Comparison of ENCODE assay signal across 8 cellular contexts in genomic region chr1:220281159-220281574, GRCh38. TPM values are rescaled to one million over a fixed set of nuclear protein-coding genes. Genes with fewer than 3 reads are reported as not detected.
DNase-seq lines count a peak whose midpoint lies in the region; ATAC-seq and TF ChIP-seq lines count a peak whose summit lies in the region.

No MANE protein-coding gene starts in this region.

- H3K36me3 Mint-ChIP-seq in Caco-2 (ENCODE audit: insufficient read depth, unreplicated experiment), result no peaks in the 10 kb centered on the region
- no peaks in the 10 kb centered on the region for H3K36me3 Mint-ChIP-seq in glutamatergic neuron (ENCODE audit: unreplicated experiment)

- WGBS in aorta, 2 donors, result 85 to 95% methylated on average over 2 of the region's 2 CpGs

- H3K27me3 Mint-ChIP-seq in Caco-2 (ENCODE audit: insufficient read depth, unreplicated experiment) (peaks cover 12% of the 10 kb centered on the region), glutamatergic neuron (ENCODE audit: unreplicated experiment) (peaks cover 2% of the 10 kb centered on the region)

- H3K27ac Mint-ChIP-seq in Caco-2 (ENCODE audit: unreplicated experiment), result no peak overlapping the region
- no peak overlapping the region for H3K27ac Mint-ChIP-seq in glutamatergic neuron (ENCODE audit: unreplicated experiment)

- TF ChIP-seq CTCF in Caco-2 (IDR thresholded peaks at IDR 0.05; ENCODE audit: insufficient read depth in 1 of 2, low read depth in 1 of 2, low read length in 1 of 2, severe bottlenecking in 1 of 2, unreplicated experiment in 1 of 2) (peak; percentile 63 to 68), glutamatergic neuron (IDR thresholded peaks at IDR 0.05; ENCODE audit: partially characterized antibody, unreplicated experiment) (peak; percentile 56)

- DNase-seq in Caco-2 (peak in 1 of 2 experiments; percentile 34), H4 (ENCODE audit: low spot score) (peak; percentile 40), RKO (ENCODE audit: low spot score) (peak; percentile 42), glutamatergic neuron (no peak), head of caudate nucleus (no peak), aorta (no peak)
- DNase-seq in stimulated activated CD4-positive, alpha-beta T cell treated with anti-CD3 and anti-CD28 coated beads, Interleukin-2, amount 100 ng/mL, for 24 hours, result no peak

- CTCF ChIA-PET in Caco-2 (lab: Charles Lee), result interaction anchor here (0.7 to 2.2 kb wide), 9 partner anchors 9 to 1159 kb away, joined by 3 to 9 read pairs (median 4); no protein-coding TSS in a partner anchor

- no TSS peak for BruUV-seq in Caco-2 (replicated peaks; lab: Mats Ljungman, UMichigan)

- no peaks in the 10 kb centered on the region for H3K9me3 Mint-ChIP-seq in Caco-2 (ENCODE audit: unreplicated experiment)
- no peaks in the 10 kb centered on the region for H3K9me3 Mint-ChIP-seq in glutamatergic neuron (ENCODE audit: unreplicated experiment)

- no peak overlapping the region for H3K4me3 ChIP-seq in Caco-2 (ENCODE audit: low read depth, low read length)
- no peak overlapping the region for H3K4me3 ChIP-seq in aorta (ENCODE audit: low read length in 2 of 2)

- H3K27me3 ChIP-seq in Caco-2 (replicated peaks; ENCODE audit: control insufficient read depth, insufficient read depth, low read length) (no peaks in the 10 kb centered on the region), aorta (ENCODE audit: control insufficient read depth in 1 of 2, insufficient read depth in 2 of 2, low read length in 1 of 2) (no peaks in the 10 kb centered on the region)

- H3K4me1 Mint-ChIP-seq in Caco-2 (ENCODE audit: low read depth, unreplicated experiment) (no peaks in the 10 kb centered on the region), glutamatergic neuron (ENCODE audit: low read depth, unreplicated experiment) (peaks cover 2% of the 10 kb centered on the region)

- H3K4me1 ChIP-seq in Caco-2 (no peaks in the 10 kb centered on the region), aorta (ENCODE audit: control insufficient read depth in 1 of 2, insufficient read depth in 2 of 2, low read length in 2 of 2) (no peaks in the 10 kb centered on the region)

- H3K9me3 ChIP-seq in Caco-2 (no peaks in the 10 kb centered on the region), aorta (ENCODE audit: control insufficient read depth, low read length) (no peaks in the 10 kb centered on the region)

- H3K4me3 Mint-ChIP-seq in Caco-2 (ENCODE audit: unreplicated experiment), result no peak overlapping the region
- no peak overlapping the region for H3K4me3 Mint-ChIP-seq in glutamatergic neuron (ENCODE audit: unreplicated experiment)

- POLR2A ChIA-PET in Caco-2 (lab: Charles Lee), result interaction anchor here (1.2 kb wide), 1 partner anchor 9 kb away, joined by 6 read pairs; the partner anchor contains the start of gene RAB3GAP2

- intact Hi-C loops in Caco-2 (cut with micrococcal nuclease; ENCODE audit: unreplicated experiment), result loop anchor here (1.0 kb wide), 2 partner anchors 399 to 495 kb away; no protein-coding TSS in a partner anchor
- intact Hi-C loops in head of caudate nucleus (cut with DNase I), result no loop called here
- intact Hi-C loops in aorta (cut with DNase I), result no loop called here

- ATAC-seq in aorta (ENCODE audit: low FRiP score) (no peak), HG02571 (IDR thresholded peaks at IDR 0.05; ENCODE audit: unreplicated experiment) (no peak)

- no peak overlapping the region for H3K27ac ChIP-seq in aorta (ENCODE audit: low read depth in 1 of 2, low read length in 2 of 2)

- H3K36me3 ChIP-seq in Caco-2 (ENCODE audit: control insufficient read depth, insufficient read depth, low read length), result no peaks in the 10 kb centered on the region
- H3K36me3 ChIP-seq in aorta (ENCODE audit: control insufficient read depth in 1 of 2, insufficient read depth in 2 of 2, low read length in 1 of 2), result no peaks in the 10 kb centered on the region

RNA-seq across cellular contexts. Expression of gene RAB3GAP2, which starts 8.9 kb away (rescaled TPM):
- total RNA-seq in Caco-2 (2022) (41.1 and 47.0 TPM in 2 replicates), glutamatergic neuron (ENCODE audit: unreplicated experiment) (65.3 TPM), aorta (10 to 100 TPM; 43.5 to 44.2 TPM)
- 8.3 and 10.6 TPM in 2 replicates for total RNA-seq in H4 (2014; rRNA removed; shearing (Covaris generic))
- 1 to 10 TPM; 6.4 to 9.1 TPM for polyA plus RNA-seq in aorta

Comparison
In these comparisons a context has a peak if more than half of its experiments do, and no peak if none do; other contexts are left out.
1. DNase-seq: peak in H4 (single experiment) and RKO (single experiment); none in glutamatergic neuron (single experiment), stimulated activated CD4-positive, alpha-beta T cell treated with anti-CD3 and anti-CD28 coated beads, Interleukin-2, amount 100 ng/mL, for 24 hours (0 of 2), head of caudate nucleus (0 of 42) and aorta (0 of 2).